In the genomic region with DNA sequence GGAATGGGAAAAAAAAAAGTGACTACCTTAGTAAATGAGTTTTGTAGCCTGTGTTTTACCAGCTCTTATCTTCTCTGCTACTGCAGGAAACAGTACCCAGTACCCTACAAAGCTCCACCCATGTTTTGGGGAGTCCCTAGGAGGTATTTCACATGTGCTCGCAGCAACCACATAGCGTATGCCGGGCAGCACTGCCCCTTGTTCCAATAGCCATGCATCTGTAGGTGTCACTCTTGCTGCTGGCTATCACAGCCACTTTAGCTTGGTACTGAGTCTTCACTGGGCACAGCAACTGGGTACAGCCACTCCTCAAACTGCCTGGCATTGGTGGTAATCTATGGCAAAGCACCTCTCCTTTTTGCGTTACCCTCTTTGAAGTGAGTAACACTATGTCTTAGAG, we compare ENCODE assay signal across 10 cellular contexts. TPM values are rescaled to one million over a fixed set of nuclear protein-coding genes. Genes with fewer than 3 reads are reported as not detected.
DNase-seq lines count a peak whose midpoint lies in the region; ATAC-seq and TF ChIP-seq lines count a peak whose summit lies in the region.
"Had no signal": no experiment of that assay in that cellular context is flagged by ENCODE, and none has a peak within 500 bp of the region (broad histone marks: within the 10 kb centered on the region; RNA-seq: fewer than 3 reads in every experiment).

No MANE protein-coding gene starts in this region.

- H3K27ac ChIP-seq in neuronal stem cell (replicated peaks; ENCODE audit: low read length): no peak overlapping the region
- H3K27ac ChIP-seq: SK-N-MC, thyroid gland had no signal

- peaks cover 42% of the 10 kb centered on the region for H3K4me1 Mint-ChIP-seq in activated naive CD8-positive, alpha-beta T cell (ENCODE audit: low read depth)

- H2AK5ac ChIP-seq in neuronal stem cell (ENCODE audit: low read depth, low read length): no peak overlapping the region

- no peak for TF ChIP-seq POLR2A in NB4 (IDR thresholded peaks at IDR 0.05; ENCODE audit: extremely low read depth, insufficient read length)

- no peak overlapping the region for H3K4me2 ChIP-seq in neuronal stem cell (ENCODE audit: insufficient read depth, low read length, poor library complexity, severe bottlenecking)

- H3K9me3 Mint-ChIP-seq in activated naive CD8-positive, alpha-beta T cell (ENCODE audit: low read depth): no peaks in the 10 kb centered on the region

- no peak overlapping the region for H2BK15ac ChIP-seq in neuronal stem cell (ENCODE audit: low read length)

- H4K91ac ChIP-seq in neuronal stem cell (ENCODE audit: low read depth, low read length, poor library complexity): no peak overlapping the region

- peaks cover 3% of the 10 kb centered on the region for H3K36me3 Mint-ChIP-seq in activated naive CD8-positive, alpha-beta T cell

- no peak overlapping the region for H2BK120ac ChIP-seq in neuronal stem cell (ENCODE audit: low read depth, low read length)

- ATAC-seq in HG02840 (IDR thresholded peaks at IDR 0.05; ENCODE audit: low FRiP score, unreplicated experiment): no peak

- no peak overlapping the region for H2BK12ac ChIP-seq in neuronal stem cell (ENCODE audit: low read length)

- H3K23ac ChIP-seq in neuronal stem cell (ENCODE audit: low read depth, low read length, poor library complexity): no peak overlapping the region

- no peak overlapping the region for H2BK5ac ChIP-seq in neuronal stem cell (ENCODE audit: low read length)

- peak; percentile 55 for TF ChIP-seq CTCF in NB4 (IDR thresholded peaks at IDR 0.05; ENCODE audit: low read depth, low read length)

- peak overlapping the region; percentile 64 for H2AFZ ChIP-seq in neuronal stem cell (ENCODE audit: low read length)

- H4K8ac ChIP-seq in neuronal stem cell (ENCODE audit: low read depth, low read length): no peak overlapping the region

- no peak overlapping the region for H3K18ac ChIP-seq in neuronal stem cell (ENCODE audit: low read length)

- no CpG with 5 or more reads among the region's 4 CpGs for WGBS in neuronal stem cell (ENCODE audit: extremely low coverage in 2 of 2, insufficient read length in 2 of 2, insufficient replicate concordance in 1 of 2), 2 donors

- peaks cover 2 to 5% of the 10 kb centered on the region in 2 donors for H3K4me1 ChIP-seq in neuronal stem cell (ENCODE audit: control insufficient read depth in 2 of 2, insufficient read depth in 1 of 2, low read depth in 1 of 2, low read length in 2 of 2)

- H3K9me3 ChIP-seq in neuronal stem cell (replicated peaks in 1 of 2; ENCODE audit: control insufficient read depth in 2 of 2, insufficient read depth in 1 of 2, low read depth in 1 of 2, low read length in 2 of 2): no peaks in the 10 kb centered on the region
- H3K9me3 ChIP-seq: thyroid gland had no signal

- H3K14ac ChIP-seq in neuronal stem cell (ENCODE audit: low read length): no peak overlapping the region

- H3K79me1 ChIP-seq in neuronal stem cell (ENCODE audit: low read depth, low read length): no peaks in the 10 kb centered on the region

- peak overlapping the region; percentile 45 for H3K4me3 Mint-ChIP-seq in activated naive CD8-positive, alpha-beta T cell

- DNase-seq in NCI-H2081 (lab: John Stamatoyannopoulos, UW): peak; percentile 27 to 67
- DNase-seq in NCI-H2081 treated with DMSO at 0.1 percent for 48 hours (lab: John Stamatoyannopoulos, UW): no peak
- peak; percentile 70 for DNase-seq in NB4 (ENCODE audit: low read depth)
- DNase-seq in neuronal stem cell (ENCODE audit: low spot score): no peak
- no peak for DNase-seq in NCI-H526 treated with DMSO at 0.1 percent for 48 hours (lab: John Stamatoyannopoulos, UW)
- DNase-seq in central memory CD4-positive, alpha-beta T cell: no peak
- DNase-seq: thyroid gland had no signal

- no peak overlapping the region for H3K4me3 ChIP-seq in NB4 (ENCODE audit: low read depth, low read length)
- no peak overlapping the region for H3K4me3 ChIP-seq in neuronal stem cell (ENCODE audit: low read length in 2 of 2)
- H3K4me3 ChIP-seq: SK-N-MC, thyroid gland had no signal

- H3K4ac ChIP-seq in neuronal stem cell (ENCODE audit: low read length): no peak overlapping the region

- peaks cover 0 to 10% of the 10 kb centered on the region in 2 donors for H3K36me3 ChIP-seq in neuronal stem cell (replicated peaks in 1 of 2; ENCODE audit: control insufficient read depth in 2 of 2, insufficient read depth in 2 of 2, low read length in 2 of 2)
- H3K36me3 ChIP-seq: thyroid gland had no signal

- H3K27me3 ChIP-seq in neuronal stem cell (ENCODE audit: control insufficient read depth in 3 of 3, insufficient read depth in 3 of 3, low read depth in 1 of 3, low read length in 3 of 3): no peaks in the 10 kb centered on the region
- H3K27me3 ChIP-seq: thyroid gland had no signal

- H3K27me3 Mint-ChIP-seq in activated naive CD8-positive, alpha-beta T cell: peaks cover 1% of the 10 kb centered on the region

- no peak overlapping the region for H3K9ac ChIP-seq in neuronal stem cell (ENCODE audit: low read depth, low read length, poor library complexity)

- peak overlapping the region; percentile 46 for H3K27ac Mint-ChIP-seq in activated naive CD8-positive, alpha-beta T cell

RNA-seq across cellular contexts. Expression of a gene that starts 2.0 kb away (rescaled TPM):
- polyA plus RNA-seq in neuronal stem cell (2013, experiment 1 of 2): 15.0 TPM
- 14.8 TPM for polyA plus RNA-seq in neuronal stem cell (2013, experiment 2 of 2)

Comparison
In these comparisons a context has a peak if more than half of its experiments do, and no peak if none do; other contexts are left out.
1. DNase-seq: peak in NCI-H2081 (2 of 2) and NB4 (single experiment); none in NCI-H2081 treated with DMSO at 0.1 percent for 48 hours (single experiment), neuronal stem cell (single experiment), NCI-H526 treated with DMSO at 0.1 percent for 48 hours (single experiment) and central memory CD4-positive, alpha-beta T cell (single experiment).